In the genomic region with DNA sequence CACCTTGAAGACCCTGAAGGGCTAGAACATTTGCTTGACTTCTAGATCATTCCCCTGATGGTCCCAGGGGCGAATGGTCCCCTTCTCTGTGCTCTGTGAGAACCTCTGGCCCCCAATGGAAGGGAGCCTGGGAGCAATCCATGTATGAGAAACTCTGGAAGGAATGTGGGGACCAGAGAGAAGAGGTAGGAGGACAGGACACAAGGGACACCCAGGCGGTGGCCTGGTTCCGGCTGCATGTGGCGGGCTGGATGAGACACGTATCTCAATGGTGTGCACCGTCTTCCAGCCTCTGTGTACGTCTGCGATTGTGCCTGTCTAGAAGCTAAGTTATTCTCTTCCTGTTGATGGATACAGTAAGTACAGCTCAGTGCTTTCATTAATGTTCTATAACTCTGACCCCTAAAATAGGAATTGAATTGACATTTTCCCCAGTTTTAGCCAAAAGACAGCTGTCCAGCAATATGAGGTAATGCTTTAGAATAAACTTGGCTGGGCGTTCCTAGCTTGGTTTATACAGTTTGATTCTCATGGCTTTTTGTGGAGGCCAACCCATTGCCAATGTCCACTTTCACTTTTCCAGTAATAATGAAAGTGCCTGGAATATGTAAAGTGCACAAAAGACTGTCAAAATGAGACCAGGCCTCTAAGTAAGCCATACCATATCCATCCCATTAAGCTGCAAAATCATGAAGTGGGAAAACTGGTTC, we compare ENCODE assay signal across 20 cellular contexts. TPM values are rescaled to one million over a fixed set of nuclear protein-coding genes. Genes with fewer than 3 reads are reported as not detected.
DNase-seq lines count a peak whose midpoint lies in the region; TF ChIP-seq lines count a peak whose summit lies in the region.
"Had no signal": no experiment of that assay in that cellular context is flagged by ENCODE, and none has a peak within 500 bp of the region (broad histone marks: within the 10 kb centered on the region; RNA-seq: fewer than 3 reads in every experiment).

No MANE protein-coding gene starts in this region.

- H3K4me2 ChIP-seq in trophoblast cell (ENCODE audit: low read length) (peak overlapping the region; percentile 42), Karpas-422 (ENCODE audit: low read depth, low read length, poor library complexity, severe bottlenecking) (no peak overlapping the region)
- H3K4me2 ChIP-seq: A549; BLaER1 treated with 17β-estradiol and CSF1 and Interleukin-3, amounts not matched to agents 10 nM and 100 nM had no signal

- H2AFZ ChIP-seq in trophoblast cell (ENCODE audit: insufficient read depth, low read length, poor library complexity) (no peak overlapping the region), Karpas-422 (ENCODE audit: low read length) (no peak overlapping the region)

- peak overlapping the region; percentile 15 for H3K18ac ChIP-seq in trophoblast cell (ENCODE audit: low read length)

- peak overlapping the region; percentile 46; the same call in 1 of the 2 replicates for H3K27ac ChIP-seq in VCaP
- peak overlapping the region; percentile 84 for H3K27ac ChIP-seq in trophoblast cell (ENCODE audit: low read depth, low read length)
- no peak overlapping the region for H3K27ac ChIP-seq in Karpas-422 (ENCODE audit: low read length)
- H3K27ac ChIP-seq: 22Rv1; A549; BLaER1 treated with 17β-estradiol and CSF1 and Interleukin-3, amounts not matched to agents 10 nM and 100 nM had no signal

- H3K27me3 ChIP-seq in trophoblast cell (ENCODE audit: insufficient read depth, low read length) = no peaks in the 10 kb centered on the region
- H3K27me3 ChIP-seq in Karpas-422 (ENCODE audit: low read length) = no peaks in the 10 kb centered on the region
- H3K27me3 ChIP-seq: BLaER1 treated with 17β-estradiol and CSF1 and Interleukin-3, amounts not matched to agents 10 nM and 100 nM had no signal

- H2BK120ac ChIP-seq in trophoblast cell (ENCODE audit: insufficient read depth, low read length, poor library complexity) = peak overlapping the region; percentile 95

- H3K79me2 ChIP-seq in trophoblast cell (ENCODE audit: control insufficient read depth, insufficient read depth, low read length, poor library complexity) = peaks cover 10% of the 10 kb centered on the region
- H3K79me2 ChIP-seq in Karpas-422 (ENCODE audit: low read length) = no peaks in the 10 kb centered on the region

- peaks cover 45% of the 10 kb centered on the region for H3K79me1 ChIP-seq in trophoblast cell (ENCODE audit: low read length)

- H4K91ac ChIP-seq in trophoblast cell (ENCODE audit: low read depth, low read length) = peak overlapping the region; percentile 97

- WGBS in trophoblast cell (ENCODE audit: extremely low coverage, insufficient coverage, insufficient read length) = no CpG with 5 or more reads among the region's 9 CpGs

- peak overlapping the region; percentile 82 for H2AK5ac ChIP-seq in trophoblast cell (ENCODE audit: low read length)

- no peak for TF ChIP-seq CTCF in VCaP (conservative IDR thresholded peaks at IDR 0.05)

- no peaks in the 10 kb centered on the region for H3K9me2 ChIP-seq in Karpas-422 (replicated peaks; ENCODE audit: insufficient read depth, low read length)

- H3K4me1 ChIP-seq in trophoblast cell (ENCODE audit: control insufficient read depth in 1 of 2, insufficient read depth in 2 of 2, low read length in 2 of 2) = peaks cover 32 to 43% of the 10 kb centered on the region in 2 experiments
- peaks cover 33% of the 10 kb centered on the region for H3K4me1 ChIP-seq in Karpas-422 (ENCODE audit: low read length)
- H3K4me1 ChIP-seq: A549 had no signal

- peak overlapping the region; percentile 84 for H2BK5ac ChIP-seq in trophoblast cell (ENCODE audit: low read depth, low read length, poor library complexity)

- H4K12ac ChIP-seq in trophoblast cell (ENCODE audit: low read depth, low read length) = peak overlapping the region; percentile 1

- DNase-seq in DMS53 (lab: John Stamatoyannopoulos, UW) (peak; percentile 23), DMS53 treated with DMSO at 0.1 percent for 48 hours (lab: John Stamatoyannopoulos, UW; ENCODE audit: unreplicated experiment) (no peak), fibroblast of peridontal ligament (ENCODE audit: extremely low read depth) (peak; percentile 59), trophoblast cell (peak in 1 of 2 donors; percentile 10), NCI-H345 (lab: John Stamatoyannopoulos, UW) (no peak), DMS79 treated with DMSO at 0.1 percent for 48 hours (lab: John Stamatoyannopoulos, UW) (no peak), Karpas-422 (no peak)
- DNase-seq: AML-193; CD4-positive, alpha-beta memory T cell; CD4-positive, CD25-positive, alpha-beta regulatory T cell; CD8-positive, alpha-beta memory T cell; COR-L47; DMS 273 treated with DMSO at 0.1 percent for 48 hours; DMS153; DMS79; GF-D8 had no signal

- H3K14ac ChIP-seq in trophoblast cell (ENCODE audit: low read length) = peak overlapping the region; percentile 63

- H3K4ac ChIP-seq in trophoblast cell (ENCODE audit: low read depth, low read length) = peak overlapping the region; percentile 60

- no peaks in the 10 kb centered on the region for H4K20me1 ChIP-seq in Karpas-422 (ENCODE audit: insufficient read depth, low read depth, low read length)
- H4K20me1 ChIP-seq: BLaER1 treated with 17β-estradiol and CSF1 and Interleukin-3, amounts not matched to agents 10 nM and 100 nM had no signal

- peak overlapping the region; percentile 31 for H4K8ac ChIP-seq in trophoblast cell (ENCODE audit: low read depth, low read length)

- no peak overlapping the region for H3K23ac ChIP-seq in trophoblast cell (ENCODE audit: low read length)

- no peak overlapping the region for H3K4me3 ChIP-seq in trophoblast cell (ENCODE audit: low read depth, low read length)
- H3K4me3 ChIP-seq in Karpas-422 (ENCODE audit: low read length) = no peak overlapping the region
- H3K4me3 ChIP-seq: A549; BLaER1 treated with 17β-estradiol and CSF1 and Interleukin-3, amounts not matched to agents 10 nM and 100 nM had no signal

- H2BK12ac ChIP-seq in trophoblast cell (ENCODE audit: low read length) = peak overlapping the region; percentile 78

- no peaks in the 10 kb centered on the region for H3K36me3 ChIP-seq in trophoblast cell (ENCODE audit: control insufficient read depth in 1 of 2, insufficient read depth in 2 of 2, low read length in 2 of 2)
- no peaks in the 10 kb centered on the region for H3K36me3 ChIP-seq in Karpas-422 (ENCODE audit: insufficient read depth, low read length)
- H3K36me3 ChIP-seq: BLaER1 treated with 17β-estradiol and CSF1 and Interleukin-3, amounts not matched to agents 10 nM and 100 nM had no signal

- no peaks in the 10 kb centered on the region for H3K9me3 ChIP-seq in trophoblast cell (ENCODE audit: insufficient read depth, low read depth, low read length)
- H3K9me3 ChIP-seq in Karpas-422 (ENCODE audit: low read length) = no peaks in the 10 kb centered on the region
- H3K9me3 ChIP-seq: A549; BLaER1 treated with 17β-estradiol and CSF1 and Interleukin-3, amounts not matched to agents 10 nM and 100 nM had no signal

- no peak overlapping the region for H3K9ac ChIP-seq in trophoblast cell (ENCODE audit: low read length)
- no peak overlapping the region for H3K9ac ChIP-seq in Karpas-422 (ENCODE audit: low read length)
- H3K9ac ChIP-seq: BLaER1 treated with 17β-estradiol and CSF1 and Interleukin-3, amounts not matched to agents 10 nM and 100 nM had no signal

RNA-seq across cellular contexts. Expression of gene COPS8, which starts 30.1 kb away (rescaled TPM):
- polyA plus RNA-seq in trophoblast cell (2013) = 29.9 and 33.6 TPM in 2 replicates
- 105 and 133 TPM in 2 replicates for total RNA-seq in Karpas-422 (2014; rRNA removed; shearing (Covaris generic); ENCODE audit: low replicate concordance)

Comparison
In these comparisons a context has a peak if more than half of its experiments do, and no peak if none do; other contexts are left out.
1. DNase-seq: peak in DMS53 (single experiment) and fibroblast of peridontal ligament (single experiment); none in DMS53 treated with DMSO at 0.1 percent for 48 hours (single experiment), NCI-H345 (single experiment), DMS79 treated with DMSO at 0.1 percent for 48 hours (single experiment) and Karpas-422 (single experiment).